ENCODE assay signal across 16 cellular contexts in the genomic region with DNA sequence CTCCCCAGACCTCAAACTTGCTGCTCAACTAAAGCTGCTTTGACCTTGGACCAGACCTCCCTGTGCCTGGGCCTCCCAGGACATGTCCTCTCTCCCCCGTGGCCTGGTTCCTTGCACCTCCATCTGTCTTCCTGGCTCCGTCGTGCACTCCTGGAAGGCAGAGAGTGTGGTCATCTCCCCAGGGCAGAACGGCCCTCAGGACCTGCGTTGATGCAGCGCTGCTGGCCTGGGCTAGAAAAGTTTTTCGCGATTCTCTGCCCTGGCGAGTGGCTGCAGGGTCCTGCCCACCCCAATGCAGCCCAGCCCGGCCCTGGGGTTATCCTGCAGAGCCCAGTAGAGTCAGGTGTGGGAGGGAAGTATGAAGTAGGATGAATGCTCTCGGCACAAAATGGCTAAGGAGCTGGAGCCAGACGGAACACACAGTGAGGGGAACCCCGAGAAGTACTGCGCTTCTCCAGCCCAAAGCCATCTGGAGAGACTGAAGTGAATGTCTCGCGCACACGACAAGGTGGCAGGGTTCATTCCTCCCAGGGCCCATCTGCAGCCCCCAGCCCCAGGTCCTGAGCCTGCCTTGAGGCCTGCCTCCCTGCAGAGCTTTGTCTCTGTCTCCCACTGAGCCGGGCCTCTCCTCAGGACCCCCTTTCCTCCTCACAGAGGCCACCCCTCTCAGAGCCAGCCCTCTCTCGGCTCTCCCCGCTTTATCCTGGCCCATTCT. TPM values are rescaled to one million over a fixed set of nuclear protein-coding genes. Genes with fewer than 3 reads are reported as not detected.
DNase-seq lines count a peak whose midpoint lies in the region; ATAC-seq and TF ChIP-seq lines count a peak whose summit lies in the region.
"Had no signal": no experiment of that assay in that cellular context is flagged by ENCODE, and none has a peak within 500 bp of the region (broad histone marks: within the 10 kb centered on the region; RNA-seq: fewer than 3 reads in every experiment).

No MANE protein-coding gene starts in this region.

- no peak for TF ChIP-seq POLR2A in esophagus squamous epithelium (IDR thresholded peaks at IDR 0.05)

- ATAC-seq in thoracic aorta (ENCODE audit: insufficient number of reproducible peaks, low FRiP score, low read depth): no peak
- no peak for ATAC-seq in GM21528 (IDR thresholded peaks at IDR 0.05; ENCODE audit: low FRiP score, unreplicated experiment)
- ATAC-seq: stimulated activated memory B cell treated with anti-CD40 and anti-IgM and Interleukin-4, amounts not matched to agents 10 μg/mL and 1 μg/mL and 100 μg/mL, for 72 hours had no signal

- H3K27ac ChIP-seq in esophagus squamous epithelium: peak overlapping the region in 3 of 4 donors; percentile 12 to 78 (median 54)
- peak overlapping the region; percentile 93 to 96 for H3K27ac ChIP-seq in thoracic aorta
- H3K27ac ChIP-seq: cardiac muscle cell, VCaP had no signal

- peak overlapping the region; percentile 62 for H3K27ac Mint-ChIP-seq in nephron progenitor cell
- H3K27ac Mint-ChIP-seq: stimulated activated memory B cell treated with anti-CD40 and anti-IgM and Interleukin-4, amounts not matched to agents 10 μg/mL and 1 μg/mL and 100 μg/mL, for 72 hours had no signal

- no peaks in the 10 kb centered on the region for H3K36me3 ChIP-seq in adipocyte (ENCODE audit: control insufficient read depth, insufficient read depth, low read length, severe bottlenecking)
- H3K36me3 ChIP-seq in esophagus squamous epithelium: no peaks in the 10 kb centered on the region
- H3K36me3 ChIP-seq in thoracic aorta: no peaks in the 10 kb centered on the region
- H3K36me3 ChIP-seq: cardiac muscle cell had no signal

- DNase-seq in adipocyte (ENCODE audit: low read depth) (no peak), esophagus squamous epithelium (lab: John Stamatoyannopoulos, UW) (no peak), nephron progenitor cell (no peak), thoracic aorta (ENCODE audit: low spot score) (no peak), DMS114 treated with DMSO at 0.1 percent for 48 hours (lab: John Stamatoyannopoulos, UW; ENCODE audit: unreplicated experiment) (no peak), HCEC 1CT (no peak)
- DNase-seq in activated CD4-positive, alpha-beta T cell treated with anti-CD3 and anti-CD28 coated beads for 1 hour: no peak
- DNase-seq: activated naive CD4-positive, alpha-beta T cell; AML-193; DMS79; Kasumi-1; NCI-H1436 had no signal

- H3K4me3 Mint-ChIP-seq in nephron progenitor cell: no peak overlapping the region
- H3K4me3 Mint-ChIP-seq: stimulated activated memory B cell treated with anti-CD40 and anti-IgM and Interleukin-4, amounts not matched to agents 10 μg/mL and 1 μg/mL and 100 μg/mL, for 72 hours had no signal

- WGBS in esophagus squamous epithelium, 2 donors: 86 to 92% methylated on average over 11 to 12 of the region's 20 CpGs

- H3K36me3 Mint-ChIP-seq in nephron progenitor cell (ENCODE audit: low read depth): no peaks in the 10 kb centered on the region
- H3K36me3 Mint-ChIP-seq: stimulated activated memory B cell treated with anti-CD40 and anti-IgM and Interleukin-4, amounts not matched to agents 10 μg/mL and 1 μg/mL and 100 μg/mL, for 72 hours had no signal

- peaks cover 68% of the 10 kb centered on the region for H3K4me1 Mint-ChIP-seq in nephron progenitor cell
- H3K4me1 Mint-ChIP-seq: stimulated activated memory B cell treated with anti-CD40 and anti-IgM and Interleukin-4, amounts not matched to agents 10 μg/mL and 1 μg/mL and 100 μg/mL, for 72 hours had no signal

- no peaks in the 10 kb centered on the region for H3K9me3 Mint-ChIP-seq in nephron progenitor cell
- H3K9me3 Mint-ChIP-seq: stimulated activated memory B cell treated with anti-CD40 and anti-IgM and Interleukin-4, amounts not matched to agents 10 μg/mL and 1 μg/mL and 100 μg/mL, for 72 hours had no signal

- H3K4me3 ChIP-seq in adipocyte (ENCODE audit: low read length): no peak overlapping the region
- H3K4me3 ChIP-seq in esophagus squamous epithelium: no peak overlapping the region
- H3K4me3 ChIP-seq in thoracic aorta: no peak overlapping the region
- H3K4me3 ChIP-seq: cardiac muscle cell had no signal

- TF ChIP-seq CTCF in esophagus squamous epithelium (IDR thresholded peaks at IDR 0.05) (no peak), nephron progenitor cell (IDR thresholded peaks at IDR 0.05) (no peak), thoracic aorta (IDR thresholded peaks at IDR 0.05) (no peak)

- intact Hi-C loops in esophagus squamous epithelium (cut with DNase I): no loop called here

- H3K27me3 Mint-ChIP-seq in nephron progenitor cell (ENCODE audit: low read depth, poor library complexity): peaks cover 10% of the 10 kb centered on the region

- no peaks in the 10 kb centered on the region for H3K27me3 ChIP-seq in adipocyte (replicated peaks; ENCODE audit: control insufficient read depth, insufficient read depth, low read length)
- no peaks in the 10 kb centered on the region for H3K27me3 ChIP-seq in esophagus squamous epithelium
- H3K27me3 ChIP-seq in thoracic aorta (replicated peaks; ENCODE audit: insufficient read depth): no peaks in the 10 kb centered on the region
- H3K27me3 ChIP-seq: cardiac muscle cell had no signal

- H3K4me1 ChIP-seq in adipocyte (ENCODE audit: control insufficient read depth, insufficient read depth, low read length) (peaks cover 59% of the 10 kb centered on the region), esophagus squamous epithelium (peaks cover 20 to 69% (median 48%) of the 10 kb centered on the region in 3 donors), thoracic aorta (ENCODE audit: control insufficient read depth in 1 of 2, low read depth in 2 of 2) (peaks cover 51 to 79% of the 10 kb centered on the region in 2 donors)

- H3K9me3 ChIP-seq in adipocyte (ENCODE audit: control insufficient read depth, low read length) (no peaks in the 10 kb centered on the region), esophagus squamous epithelium (no peaks in the 10 kb centered on the region), thoracic aorta (no peaks in the 10 kb centered on the region)

- H3K9ac ChIP-seq in adipocyte (ENCODE audit: low read length): peak overlapping the region; percentile 59

RNA-seq across cellular contexts. Expression of gene ATOH8, which starts 41.7 kb away (rescaled TPM):
- total RNA-seq in esophagus squamous epithelium: 10 to 100 TPM in 2 of 4 donors, 1 to 10 TPM in 2; 2.0 to 24.6 (median 7.6) TPM
- 100 to 1,000 TPM in 1 of 2 donors, 10 to 100 TPM in 1; 78.4 to 207 TPM for total RNA-seq in thoracic aorta
